In genomic region chr15:81942655-81943054, GRCh38 we compare ENCODE assay signal across 32 cellular contexts.
"Had no signal": no experiment of that assay in that cellular context is flagged by ENCODE, and none has a peak within 500 bp of the region (broad histone marks: within the 10 kb centered on the region; RNA-seq: fewer than 3 reads in every experiment).

No MANE protein-coding gene starts in this region.

- H3K4me1 Mint-ChIP-seq: activated B cell treated with CpG ODN at 0.5 μM for 24 hours; activated T-helper 17 cell treated with anti-CD3 and anti-CD28 coated beads, Interleukin-2, amount 50 U/mL, for 72 hours; central memory CD8-positive, alpha-beta T cell had no signal

- H3K36me3 ChIP-seq: brain microvascular endothelial cell, esophagus muscularis mucosa, gastrocnemius medialis, heart left ventricle, WERI-Rb-1 had no signal

- H3K27ac Mint-ChIP-seq: activated B cell treated with CpG ODN at 0.5 μM for 24 hours; activated CD8-positive, alpha-beta T cell treated with anti-CD3 and anti-CD28 coated beads for 36 hours; activated naive CD8-positive, alpha-beta T cell; activated T-helper 17 cell treated with anti-CD3 and anti-CD28 coated beads, Interleukin-2, amount 50 U/mL, for 72 hours; dendritic cell treated with granulocyte-macrophage colony-stimulating factor and Interleukin-4, amounts not matched to agents 40 ng/mL and 50 ng/mL, for 4 days; endodermal cell had no signal

- H3K4me3 Mint-ChIP-seq: activated B cell treated with CpG ODN at 0.5 μM for 24 hours; activated CD8-positive, alpha-beta T cell treated with anti-CD3 and anti-CD28 coated beads for 36 hours; activated naive CD8-positive, alpha-beta T cell; activated T-cell treated with anti-CD3 and anti-CD28 coated beads, Interleukin-2, amount 50 U/mL, for 4 hours; activated T-helper 17 cell treated with anti-CD3 and anti-CD28 coated beads, Interleukin-2, amount 50 U/mL, for 72 hours; central memory CD8-positive, alpha-beta T cell; dendritic cell treated with granulocyte-macrophage colony-stimulating factor and Interleukin-4, amounts not matched to agents 40 ng/mL and 50 ng/mL, for 4 days; endodermal cell had no signal

- H3K9me3 Mint-ChIP-seq: activated CD8-positive, alpha-beta T cell treated with anti-CD3 and anti-CD28 coated beads for 36 hours; dendritic cell treated with granulocyte-macrophage colony-stimulating factor and Interleukin-4, amounts not matched to agents 40 ng/mL and 50 ng/mL, for 4 days; endodermal cell had no signal

- H3K4me1 ChIP-seq: esophagus muscularis mucosa, foreskin keratinocyte, gastrocnemius medialis had no signal

- H3K27me3 ChIP-seq: brain microvascular endothelial cell, esophagus muscularis mucosa, gastrocnemius medialis, heart left ventricle had no signal

- ATAC-seq: activated CD4-positive, CD25-positive, alpha-beta regulatory T cell treated with anti-CD3 and anti-CD28 coated beads, Interleukin-2, amount 50 U/mL, for 24 hours; activated CD8-positive, alpha-beta T cell treated with anti-CD3 and anti-CD28 coated beads for 36 hours; activated T-cell treated with anti-CD3 and anti-CD28 coated beads, Interleukin-2, amount 50 U/mL, for 4 hours; activated T-helper 17 cell treated with anti-CD3 and anti-CD28 coated beads, Interleukin-2, amount 50 U/mL, for 72 hours; foreskin keratinocyte; gastrocnemius medialis; heart left ventricle had no signal

- FAIRE-seq: bronchial epithelial cell had no signal

- H3K4me3 ChIP-seq: coronary artery, dorsolateral prefrontal cortex, esophagus muscularis mucosa, gastrocnemius medialis, heart left ventricle had no signal

- DNase-seq: activated B cell treated with CpG ODN at 0.5 μM for 24 hours; activated CD4-positive, alpha-beta T cell treated with anti-CD3 and anti-CD28 coated beads for 48 hours; activated CD4-positive, alpha-beta T cell treated with anti-CD3 and anti-CD28 coated beads, Interleukin-2, amount 50 U/mL, for 1 hour; activated CD4-positive, alpha-beta T cell treated with anti-CD3 and anti-CD28 coated beads, Interleukin-2, amount 50 U/mL, for 48 hours; activated CD8-positive, alpha-beta memory T cell treated with anti-CD3 and anti-CD28 coated beads for 24 hours; activated CD8-positive, alpha-beta T cell treated with anti-CD3 and anti-CD28 coated beads for 36 hours; activated effector memory CD4-positive, alpha-beta T cell treated with Interleukin-2 at 50 U/mL for 16 hours; activated gamma-delta T cell treated with Interleukin-2 at 50 U/mL for 16 hours; activated naive CD4-positive, alpha-beta T cell treated with anti-CD3 and anti-CD28 coated beads, Interleukin-2, amount 50 U/mL, for 16 hours; activated naive CD4-positive, alpha-beta T cell treated with Interleukin-2 at 50 U/mL for 16 hours; activated T-cell treated with anti-CD3 and anti-CD28 coated beads, Interleukin-2, amount 50 U/mL, for 4 hours; amniotic stem cell; anterior cingulate cortex; brain microvascular endothelial cell; dorsolateral prefrontal cortex; effector memory CD4-positive, alpha-beta T cell; endodermal cell; erythroblast; foreskin keratinocyte; gastrocnemius medialis; glutamatergic neuron; heart left ventricle; T-helper 2 cell; WERI-Rb-1 had no signal

- H3K27me3 Mint-ChIP-seq: dendritic cell treated with granulocyte-macrophage colony-stimulating factor and Interleukin-4, amounts not matched to agents 40 ng/mL and 50 ng/mL, for 4 days had no signal

- H3K27ac ChIP-seq: brain microvascular endothelial cell, coronary artery, dorsolateral prefrontal cortex, esophagus muscularis mucosa, foreskin keratinocyte, gastrocnemius medialis, heart left ventricle, WERI-Rb-1 had no signal
